In genomic region chr12:124143726-124144125, GRCh38 we compare ENCODE assay signal across 1 cellular context.
TF ChIP-seq lines count a peak whose summit lies in the region.

No MANE protein-coding gene starts in this region.

TF ChIP-seq in H1, 55 proteins besides CTCF, POLR2A, EP300 and RAD21:
- TF ChIP-seq CBX8 (IDR thresholded peaks at IDR 0.05; ENCODE audit: borderline replicate concordance, low read depth, low read length) (no peak), CHD1 (IDR thresholded peaks at IDR 0.05; ENCODE audit: low read depth, low read length) (no peak), CEBPB (IDR thresholded peaks at IDR 0.05; ENCODE audit: low read depth, low read length) (no peak), SP1 (IDR thresholded peaks at IDR 0.05; ENCODE audit: low read depth, low read length) (no peak), SRF (IDR thresholded peaks at IDR 0.05; ENCODE audit: low read depth, low read length) (no peak), ATF2 (IDR thresholded peaks at IDR 0.05; ENCODE audit: low read length) (no peak), MAX (IDR thresholded peaks at IDR 0.05) (no peak), TBP (IDR thresholded peaks at IDR 0.05; ENCODE audit: low read depth, low read length) (no peak), RFX5 (IDR thresholded peaks at IDR 0.05; ENCODE audit: borderline replicate concordance, low read depth, low read length) (no peak), HDAC6 (IDR thresholded peaks at IDR 0.05; ENCODE audit: low read depth, low read length) (no peak), CHD2 (IDR thresholded peaks at IDR 0.05; ENCODE audit: low read length) (no peak), GABPA (IDR thresholded peaks at IDR 0.05; ENCODE audit: borderline replicate concordance, insufficient read depth, low read length) (no peak), EGR1 (IDR thresholded peaks at IDR 0.05; ENCODE audit: borderline replicate concordance, low read depth, low read length) (no peak), E2F6 (IDR thresholded peaks at IDR 0.05) (no peak), POU5F1 (IDR thresholded peaks at IDR 0.05; ENCODE audit: low read depth, low read length) (no peak), POLR2AphosphoS5 (IDR thresholded peaks at IDR 0.05; ENCODE audit: low read depth, low read length) (no peak), SUZ12 (IDR thresholded peaks at IDR 0.05; ENCODE audit: low read length) (no peak), SAP30 (IDR thresholded peaks at IDR 0.05; ENCODE audit: insufficient read depth, insufficient replicate concordance, low read length) (no peak), KDM5A (IDR thresholded peaks at IDR 0.05; ENCODE audit: low read length) (no peak), EZH2 (IDR thresholded peaks at IDR 0.05; ENCODE audit: low read depth, low read length, severe bottlenecking) (no peak)
